24 cellular contexts compared by ENCODE assay signal in the genomic region with DNA sequence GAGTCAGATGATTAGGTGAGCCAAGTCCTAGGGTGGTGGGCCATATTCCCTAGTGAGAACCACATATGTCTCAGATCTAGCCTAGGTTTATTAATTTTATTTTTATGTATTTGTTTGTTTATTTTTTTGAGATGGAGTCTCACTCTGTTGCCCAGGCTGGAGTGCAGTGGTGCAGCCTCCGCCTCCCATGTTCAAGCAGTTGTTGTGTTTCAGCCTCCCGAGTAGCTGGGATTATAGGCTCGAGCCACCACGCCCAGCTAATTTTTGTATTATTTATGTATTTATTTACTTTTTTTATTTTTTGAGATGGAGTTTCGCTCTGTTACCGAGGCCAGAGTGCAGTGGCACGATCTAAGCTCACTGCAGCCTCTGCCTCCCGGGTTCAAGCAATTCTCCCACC.
"Had no signal": no experiment of that assay in that cellular context is flagged by ENCODE, and none has a peak within 500 bp of the region (broad histone marks: within the 10 kb centered on the region; RNA-seq: fewer than 3 reads in every experiment).

No MANE protein-coding gene starts in this region.

- H3K27me3 Mint-ChIP-seq: stimulated activated memory B cell treated with anti-CD40 and anti-IgM and Interleukin-4, amounts not matched to agents 10 μg/mL and 1 μg/mL and 100 μg/mL, for 72 hours; stimulated activated naive B cell treated with anti-CD40 and anti-IgM and Interleukin-4, amounts not matched to agents 10 μg/mL and 1 μg/mL and 100 μg/mL, for 72 hours; stimulated activated naive CD8-positive, alpha-beta T cell treated with anti-CD3 and anti-CD28 coated beads, Interleukin-15, amount 100 ng/mL, for 72 hours; stimulated activated naive CD8-positive, alpha-beta T cell treated with anti-CD3 and anti-CD28 coated beads, Interleukin-15, Interleukin-2, amounts not matched to agents 100 ng/mL and 50 ng/mL, for 24 hours; type B pancreatic cell had no signal

- H3K4me3 Mint-ChIP-seq: stimulated activated effector memory CD8-positive, alpha-beta T cell treated with anti-CD3 and anti-CD28 coated beads, Interleukin-12 subunit alpha, Interleukin-12 subunit beta, amount 100 ng/mL, for 72 hours; stimulated activated memory B cell treated with anti-CD40 and anti-IgM and Interleukin-4, amounts not matched to agents 10 μg/mL and 1 μg/mL and 100 μg/mL, for 72 hours; stimulated activated naive B cell treated with anti-CD40 and anti-IgM and Interleukin-4, amounts not matched to agents 10 μg/mL and 1 μg/mL and 100 μg/mL, for 72 hours; stimulated activated naive CD8-positive, alpha-beta T cell treated with anti-CD3 and anti-CD28 coated beads, Interleukin-15, amount 100 ng/mL, for 72 hours; stimulated activated naive CD8-positive, alpha-beta T cell treated with anti-CD3 and anti-CD28 coated beads, Interleukin-15, Interleukin-2, amounts not matched to agents 100 ng/mL and 50 ng/mL, for 24 hours; type B pancreatic cell had no signal

- H3K9me3 Mint-ChIP-seq: stimulated activated effector memory CD8-positive, alpha-beta T cell treated with anti-CD3 and anti-CD28 coated beads, Interleukin-12 subunit alpha, Interleukin-12 subunit beta, amount 100 ng/mL, for 72 hours; stimulated activated memory B cell treated with anti-CD40 and anti-IgM and Interleukin-4, amounts not matched to agents 10 μg/mL and 1 μg/mL and 100 μg/mL, for 72 hours; stimulated activated naive B cell treated with anti-CD40 and anti-IgM and Interleukin-4, amounts not matched to agents 10 μg/mL and 1 μg/mL and 100 μg/mL, for 72 hours; stimulated activated naive CD8-positive, alpha-beta T cell treated with anti-CD3 and anti-CD28 coated beads, Interleukin-15, amount 100 ng/mL, for 72 hours; stimulated activated naive CD8-positive, alpha-beta T cell treated with anti-CD3 and anti-CD28 coated beads, Interleukin-15, Interleukin-2, amounts not matched to agents 100 ng/mL and 50 ng/mL, for 24 hours; type B pancreatic cell had no signal

- H3K27ac Mint-ChIP-seq: stimulated activated effector memory CD8-positive, alpha-beta T cell treated with anti-CD3 and anti-CD28 coated beads, Interleukin-12 subunit alpha, Interleukin-12 subunit beta, amount 100 ng/mL, for 72 hours; stimulated activated memory B cell treated with anti-CD40 and anti-IgM and Interleukin-4, amounts not matched to agents 10 μg/mL and 1 μg/mL and 100 μg/mL, for 72 hours; stimulated activated naive B cell treated with anti-CD40 and anti-IgM and Interleukin-4, amounts not matched to agents 10 μg/mL and 1 μg/mL and 100 μg/mL, for 72 hours; stimulated activated naive CD8-positive, alpha-beta T cell treated with anti-CD3 and anti-CD28 coated beads, Interleukin-15, amount 100 ng/mL, for 72 hours; stimulated activated naive CD8-positive, alpha-beta T cell treated with anti-CD3 and anti-CD28 coated beads, Interleukin-15, Interleukin-2, amounts not matched to agents 100 ng/mL and 50 ng/mL, for 24 hours; type B pancreatic cell had no signal

- H3K4me1 Mint-ChIP-seq: stimulated activated effector memory CD8-positive, alpha-beta T cell treated with anti-CD3 and anti-CD28 coated beads, Interleukin-12 subunit alpha, Interleukin-12 subunit beta, amount 100 ng/mL, for 72 hours; stimulated activated memory B cell treated with anti-CD40 and anti-IgM and Interleukin-4, amounts not matched to agents 10 μg/mL and 1 μg/mL and 100 μg/mL, for 72 hours; stimulated activated naive B cell treated with anti-CD40 and anti-IgM and Interleukin-4, amounts not matched to agents 10 μg/mL and 1 μg/mL and 100 μg/mL, for 72 hours; stimulated activated naive CD8-positive, alpha-beta T cell treated with anti-CD3 and anti-CD28 coated beads, Interleukin-15, amount 100 ng/mL, for 72 hours had no signal

- ATAC-seq: stimulated activated effector memory CD8-positive, alpha-beta T cell treated with anti-CD3 and anti-CD28 coated beads, Interleukin-12 subunit alpha, Interleukin-12 subunit beta, amount 100 ng/mL, for 72 hours; stimulated activated memory B cell treated with anti-CD40 and anti-IgM and Interleukin-4, amounts not matched to agents 10 μg/mL and 1 μg/mL and 100 μg/mL, for 72 hours; stimulated activated naive B cell treated with anti-CD40 and anti-IgM and Interleukin-4, amounts not matched to agents 10 μg/mL and 1 μg/mL and 100 μg/mL, for 72 hours; stimulated activated naive CD8-positive, alpha-beta T cell treated with anti-CD3 and anti-CD28 coated beads, Interleukin-15, amount 100 ng/mL, for 72 hours; stimulated activated naive CD8-positive, alpha-beta T cell treated with anti-CD3 and anti-CD28 coated beads, Interleukin-15, Interleukin-2, amounts not matched to agents 100 U/mL and 50 U/mL, for 24 hours; upper lobe of right lung had no signal

- DNase-seq: stimulated activated CD4-positive, alpha-beta T cell treated with anti-CD3 and anti-CD28 coated beads, Interleukin-2, amount 100 ng/mL, for 48 hours; stimulated activated CD4-positive, alpha-beta T cell treated with anti-CD3 and anti-CD28 coated beads, Interleukin-4, amount 100 ng/mL, for 1 hour; stimulated activated CD4-positive, alpha-beta T cell treated with anti-CD3 and anti-CD28 coated beads, Interleukin-4, amount 100 ng/mL, for 24 hours; stimulated activated CD4-positive, alpha-beta T cell treated with anti-CD3 and anti-CD28 coated beads, Interleukin-4, amount 100 ng/mL, for 4 hours; stimulated activated CD8-positive, alpha-beta memory T cell treated with anti-CD3 and anti-CD28 coated beads, Interleukin-4, amount 100 ng/mL, for 48 hours; stimulated activated naive B cell treated with anti-CD40 and anti-IgM and Interleukin-4, amounts not matched to agents 10 μg/mL and 1 μg/mL and 100 μg/mL, for 72 hours; stimulated activated naive CD4-positive, alpha-beta T cell; stimulated activated naive CD4-positive, alpha-beta T cell treated with Interleukin-2 at 50 U/mL for 16 hours; stimulated activated naive CD8-positive, alpha-beta T cell treated with anti-CD3 and anti-CD28 coated beads, Interleukin-15, amount 100 ng/mL, for 72 hours; stimulated activated naive CD8-positive, alpha-beta T cell treated with anti-CD3 and anti-CD28 coated beads, Interleukin-15, Interleukin-2, amounts not matched to agents 100 U/mL and 50 U/mL, for 24 hours; stomach; substantia nigra; testis; thyroid gland; tibial artery; transverse colon; trophoblast cell; upper lobe of left lung; upper lobe of right lung; uterus had no signal
